40 cellular contexts compared by ENCODE assay signal in genomic region chr3:55946574-55947160, GRCh38.
"Had no signal": no experiment of that assay in that cellular context is flagged by ENCODE, and none has a peak within 500 bp of the region (broad histone marks: within the 10 kb centered on the region; RNA-seq: fewer than 3 reads in every experiment).

No MANE protein-coding gene starts in this region.

- H3K4me3 Mint-ChIP-seq: activated naive CD4-positive, alpha-beta T cell treated with anti-CD3 and anti-CD28 coated beads for 36 hours; activated naive CD4-positive, alpha-beta T cell treated with anti-CD3 and anti-CD28 coated beads, Interleukin-2, amount 10 ng/mL, durations not matched to agents 7 days and 5 days; activated naive CD4-positive, alpha-beta T cell treated with anti-CD3 and anti-CD28 coated beads, Interleukin-2, amount 50 U/mL, for 24 hours; activated naive CD8-positive, alpha-beta T cell; activated naive CD8-positive, alpha-beta T cell treated with anti-CD3 and anti-CD28 coated beads for 36 hours; activated naive CD8-positive, alpha-beta T cell treated with anti-CD3 and anti-CD28 coated beads, Interleukin-2, amount 10 ng/mL, durations not matched to agents 7 days and 5 days; activated naive CD8-positive, alpha-beta T cell treated with anti-CD3 and anti-CD28 coated beads, Interleukin-2, amount 50 U/mL, for 24 hours; activated T-cell treated with anti-CD3 and anti-CD28 coated beads, Interleukin-2, amount 50 U/mL, for 24 hours; activated T-cell treated with anti-CD3 and anti-CD28 coated beads, Interleukin-2, amount 50 U/mL, for 4 hours; activated T-cell treated with anti-CD3 and anti-CD28 coated beads, Interleukin-2, amount 50 U/mL, for 72 hours; activated T-helper 1 cell treated with anti-CD3 and anti-CD28 coated beads, Interleukin-12 subunit alpha, Interleukin-12 subunit beta, Interleukin-2, Interleukin-4 antibody, amounts not matched to agents 30 ng/mL and 10 ng/mL and 1 ng/mL, durations not matched to agents 14 hours and 24 hours and 36 hours; activated T-helper 17 cell treated with anti-CD3 and anti-CD28 coated beads, Interleukin-2, amount 50 U/mL, for 72 hours; brain; central memory CD8-positive, alpha-beta T cell had no signal

- H3K4me1 Mint-ChIP-seq: activated naive CD4-positive, alpha-beta T cell treated with anti-CD3 and anti-CD28 coated beads, Interleukin-2, amount 10 ng/mL, durations not matched to agents 7 days and 5 days; activated naive CD4-positive, alpha-beta T cell treated with anti-CD3 and anti-CD28 coated beads, Interleukin-2, amount 50 U/mL, for 24 hours; activated naive CD8-positive, alpha-beta T cell treated with anti-CD3 and anti-CD28 coated beads for 36 hours; activated naive CD8-positive, alpha-beta T cell treated with anti-CD3 and anti-CD28 coated beads, Interleukin-2, amount 10 ng/mL, durations not matched to agents 7 days and 5 days; activated naive CD8-positive, alpha-beta T cell treated with anti-CD3 and anti-CD28 coated beads, Interleukin-2, amount 50 U/mL, for 24 hours; activated T-helper 17 cell treated with anti-CD3 and anti-CD28 coated beads, Interleukin-2, amount 50 U/mL, for 72 hours; central memory CD8-positive, alpha-beta T cell had no signal

- H3K9me3 ChIP-seq: adrenal gland, ascending aorta, body of pancreas, breast epithelium had no signal

- H3K27ac ChIP-seq: adrenal gland, ascending aorta, body of pancreas, brain microvascular endothelial cell, breast epithelium, cardiac muscle cell had no signal

- H3K36me3 ChIP-seq: adrenal gland, ascending aorta, brain microvascular endothelial cell, breast epithelium, cardiac muscle cell had no signal

- ATAC-seq: activated naive CD4-positive, alpha-beta T cell treated with anti-CD3 and anti-CD28 coated beads, Interleukin-2, amount 50 U/mL, for 72 hours; activated naive CD8-positive, alpha-beta T cell treated with anti-CD3 and anti-CD28 coated beads, Interleukin-2, amount 50 U/mL, for 24 hours; activated T-cell treated with anti-CD3 and anti-CD28 coated beads, Interleukin-2, amount 50 U/mL, for 4 hours; activated T-cell treated with anti-CD3 and anti-CD28 coated beads, Interleukin-2, amount 50 U/mL, for 72 hours; activated T-helper 17 cell treated with anti-CD3 and anti-CD28 coated beads, Interleukin-2, amount 50 U/mL, for 72 hours; body of pancreas had no signal

- H3K9me3 Mint-ChIP-seq: activated naive CD4-positive, alpha-beta T cell treated with anti-CD3 and anti-CD28 coated beads for 36 hours; activated naive CD8-positive, alpha-beta T cell treated with anti-CD3 and anti-CD28 coated beads for 36 hours; activated naive CD8-positive, alpha-beta T cell treated with anti-CD3 and anti-CD28 coated beads, Interleukin-2, amount 10 ng/mL, durations not matched to agents 7 days and 5 days; activated naive CD8-positive, alpha-beta T cell treated with anti-CD3 and anti-CD28 coated beads, Interleukin-2, amount 50 U/mL, for 24 hours; activated T-cell treated with anti-CD3 and anti-CD28 coated beads, Interleukin-2, amount 50 U/mL, for 24 hours; activated T-cell treated with anti-CD3 and anti-CD28 coated beads, Interleukin-2, amount 50 U/mL, for 4 hours; activated T-helper 1 cell treated with anti-CD3 and anti-CD28 coated beads, Interleukin-12 subunit alpha, Interleukin-12 subunit beta, Interleukin-2, Interleukin-4 antibody, amounts not matched to agents 30 ng/mL and 10 ng/mL and 1 ng/mL, durations not matched to agents 14 hours and 24 hours and 36 hours; activated T-helper 17 cell treated with anti-CD3 and anti-CD28 coated beads, Interleukin-2, amount 50 U/mL, for 72 hours; activated T-helper 2 cell treated with anti-CD3 and anti-CD28 coated beads, Interferon-gamma antibody, Interleukin-2, Interleukin-4, amounts not matched to agents 10 μg/mL and 5 μg/mL and 100 μg/mL, durations not matched to agents 14 hours and 24 hours and 36 hours had no signal

- H3K36me3 Mint-ChIP-seq: activated naive CD4-positive, alpha-beta T cell treated with anti-CD3 and anti-CD28 coated beads, Interleukin-2, amount 10 ng/mL, durations not matched to agents 7 days and 5 days; activated naive CD4-positive, alpha-beta T cell treated with anti-CD3 and anti-CD28 coated beads, Interleukin-2, amount 50 U/mL, for 24 hours; activated naive CD4-positive, alpha-beta T cell treated with anti-CD3 and anti-CD28 coated beads, Interleukin-2, amount 50 U/mL, for 72 hours; activated naive CD8-positive, alpha-beta T cell; activated naive CD8-positive, alpha-beta T cell treated with anti-CD3 and anti-CD28 coated beads for 36 hours; activated naive CD8-positive, alpha-beta T cell treated with anti-CD3 and anti-CD28 coated beads, Interleukin-2, amount 10 ng/mL, durations not matched to agents 7 days and 5 days had no signal

- H3K27me3 Mint-ChIP-seq: activated naive CD4-positive, alpha-beta T cell treated with anti-CD3 and anti-CD28 coated beads, Interleukin-2, amount 10 ng/mL, durations not matched to agents 7 days and 5 days; activated naive CD8-positive, alpha-beta T cell treated with anti-CD3 and anti-CD28 coated beads for 36 hours; activated naive CD8-positive, alpha-beta T cell treated with anti-CD3 and anti-CD28 coated beads, Interleukin-2, amount 10 ng/mL, durations not matched to agents 7 days and 5 days; activated naive CD8-positive, alpha-beta T cell treated with anti-CD3 and anti-CD28 coated beads, Interleukin-2, amount 50 U/mL, for 24 hours; activated T-cell treated with anti-CD3 and anti-CD28 coated beads, Interleukin-2, amount 50 U/mL, for 24 hours; activated T-helper 17 cell treated with anti-CD3 and anti-CD28 coated beads, Interleukin-2, amount 50 U/mL, for 72 hours; brain; central memory CD8-positive, alpha-beta T cell had no signal

- H3K4me3 ChIP-seq: adrenal gland, ascending aorta, body of pancreas, breast epithelium, cardiac muscle cell had no signal

- DNase-seq: activated effector memory CD4-positive, alpha-beta T cell treated with anti-CD3 and anti-CD28 coated beads, Interleukin-2, amount 50 U/mL, for 16 hours; activated effector memory CD4-positive, alpha-beta T cell treated with Interleukin-2 at 50 U/mL for 16 hours; activated gamma-delta T cell; activated gamma-delta T cell treated with Interleukin-2 at 50 U/mL for 16 hours; activated naive CD4-positive, alpha-beta T cell; activated naive CD4-positive, alpha-beta T cell treated with anti-CD3 and anti-CD28 coated beads for 36 hours; activated naive CD4-positive, alpha-beta T cell treated with anti-CD3 and anti-CD28 coated beads, Interleukin-2, amount 10 ng/mL, durations not matched to agents 7 days and 5 days; activated naive CD4-positive, alpha-beta T cell treated with anti-CD3 and anti-CD28 coated beads, Interleukin-2, amount 50 U/mL, for 16 hours; activated naive CD4-positive, alpha-beta T cell treated with Interleukin-2 at 50 U/mL for 16 hours; activated naive CD8-positive, alpha-beta T cell treated with anti-CD3 and anti-CD28 coated beads for 36 hours; activated naive CD8-positive, alpha-beta T cell treated with anti-CD3 and anti-CD28 coated beads, Interleukin-2, amount 10 ng/mL, durations not matched to agents 7 days and 5 days; activated naive CD8-positive, alpha-beta T cell treated with anti-CD3 and anti-CD28 coated beads, Interleukin-2, amount 50 U/mL, for 24 hours; activated T-cell treated with anti-CD3 and anti-CD28 coated beads, Interleukin-2, amount 50 U/mL, for 1 hour; activated T-cell treated with anti-CD3 and anti-CD28 coated beads, Interleukin-2, amount 50 U/mL, for 24 hours; activated T-cell treated with anti-CD3 and anti-CD28 coated beads, Interleukin-2, amount 50 U/mL, for 4 hours; activated T-cell treated with anti-CD3 and anti-CD28 coated beads, Interleukin-2, amount 50 U/mL, for 48 hours; activated T-cell treated with anti-CD3 and anti-CD28 coated beads, Interleukin-2, amount 50 U/mL, for 72 hours; adrenal gland; amniotic stem cell; amygdala; anterior cingulate cortex; aorta; body of pancreas; brain microvascular endothelial cell; caudate nucleus; central memory CD4-positive, alpha-beta T cell; cerebellar nuclear complex had no signal

- H3K27ac Mint-ChIP-seq: activated naive CD4-positive, alpha-beta T cell treated with anti-CD3 and anti-CD28 coated beads for 36 hours; activated naive CD4-positive, alpha-beta T cell treated with anti-CD3 and anti-CD28 coated beads, Interleukin-2, amount 10 ng/mL, durations not matched to agents 7 days and 5 days; activated naive CD4-positive, alpha-beta T cell treated with anti-CD3 and anti-CD28 coated beads, Interleukin-2, amount 50 U/mL, for 24 hours; activated naive CD4-positive, alpha-beta T cell treated with anti-CD3 and anti-CD28 coated beads, Interleukin-2, amount 50 U/mL, for 72 hours; activated naive CD8-positive, alpha-beta T cell; activated naive CD8-positive, alpha-beta T cell treated with anti-CD3 and anti-CD28 coated beads for 36 hours; activated naive CD8-positive, alpha-beta T cell treated with anti-CD3 and anti-CD28 coated beads, Interleukin-2, amount 10 ng/mL, durations not matched to agents 7 days and 5 days; activated naive CD8-positive, alpha-beta T cell treated with anti-CD3 and anti-CD28 coated beads, Interleukin-2, amount 50 U/mL, for 24 hours; activated T-cell treated with anti-CD3 and anti-CD28 coated beads, Interleukin-2, amount 50 U/mL, for 24 hours; activated T-cell treated with anti-CD3 and anti-CD28 coated beads, Interleukin-2, amount 50 U/mL, for 72 hours; activated T-helper 1 cell treated with anti-CD3 and anti-CD28 coated beads, Interleukin-12 subunit alpha, Interleukin-12 subunit beta, Interleukin-2, Interleukin-4 antibody, amounts not matched to agents 30 ng/mL and 10 ng/mL and 1 ng/mL, durations not matched to agents 14 hours and 24 hours and 36 hours; activated T-helper 17 cell treated with anti-CD3 and anti-CD28 coated beads, Interleukin-2, amount 50 U/mL, for 72 hours; activated T-helper 2 cell treated with anti-CD3 and anti-CD28 coated beads, Interferon-gamma antibody, Interleukin-2, Interleukin-4, amounts not matched to agents 10 μg/mL and 5 μg/mL and 100 μg/mL, durations not matched to agents 14 hours and 24 hours and 36 hours; brain had no signal

- H3K4me1 ChIP-seq: adrenal gland, ascending aorta, body of pancreas, breast epithelium had no signal

- FAIRE-seq: astrocyte, bronchial epithelial cell had no signal

- H3K27me3 ChIP-seq: adrenal gland, ascending aorta, body of pancreas, brain microvascular endothelial cell, breast epithelium, cardiac muscle cell had no signal
